ENCODE assay signal across 9 cellular contexts in genomic region chr7:43904533-43905208, GRCh38. TPM values are rescaled to one million over a fixed set of nuclear protein-coding genes. Genes with fewer than 3 reads are reported as not detected.
A peak's percentile ranks its signal among the peaks of the same experiment; 100 is the strongest.
DNase-seq lines count a peak whose midpoint lies in the region; ATAC-seq and TF ChIP-seq lines count a peak whose summit lies in the region.
"Had no signal": no experiment of that assay in that cellular context is flagged by ENCODE, and none has a peak within 500 bp of the region (broad histone marks: within the 10 kb centered on the region; RNA-seq: fewer than 3 reads in every experiment).

No MANE protein-coding gene starts in this region.

- no peak for DNase-seq in T-helper 2 cell treated with Interferon-gamma antibody and Interleukin-4, amounts not matched to agents 5 μg/mL and 100 μg/mL, for 36 hours (ENCODE audit: low spot score)
- DNase-seq in T-helper 2 cell (no peak), hepatocyte (ENCODE audit: low spot score) (no peak), stomach (no peak), GM10266 (ENCODE audit: extremely low spot score) (no peak), pons (ENCODE audit: low spot score) (no peak), OCI-M1 (lab: John Stamatoyannopoulos, UW) (no peak)
- no peak for DNase-seq in activated CD8-positive, alpha-beta T cell treated with anti-CD3 and anti-CD28 coated beads for 36 hours
- DNase-seq: activated CD8-positive, alpha-beta memory T cell treated with anti-CD3 and anti-CD28 coated beads, Interleukin-2, amount 50 U/mL, for 48 hours had no signal

- peak; percentile 31 for ATAC-seq in activated CD8-positive, alpha-beta T cell treated with anti-CD3 and anti-CD28 coated beads for 36 hours

- no peak overlapping the region for H3K27ac Mint-ChIP-seq in T-helper 2 cell treated with Interferon-gamma antibody and Interleukin-4, amounts not matched to agents 5 μg/mL and 100 μg/mL, for 36 hours
- peak overlapping the region; percentile 22 for H3K27ac Mint-ChIP-seq in activated CD8-positive, alpha-beta T cell treated with anti-CD3 and anti-CD28 coated beads for 36 hours

- H3K9me3 Mint-ChIP-seq in T-helper 2 cell treated with Interferon-gamma antibody and Interleukin-4, amounts not matched to agents 5 μg/mL and 100 μg/mL, for 36 hours: no peaks in the 10 kb centered on the region
- H3K9me3 Mint-ChIP-seq in activated CD8-positive, alpha-beta T cell treated with anti-CD3 and anti-CD28 coated beads for 36 hours: no peaks in the 10 kb centered on the region

- H3K9me3 ChIP-seq in hepatocyte (ENCODE audit: low read depth): no peaks in the 10 kb centered on the region
- H3K9me3 ChIP-seq in stomach: no peaks in the 10 kb centered on the region

- peak overlapping the region; percentile 95 for H3K4me3 Mint-ChIP-seq in T-helper 2 cell treated with Interferon-gamma antibody and Interleukin-4, amounts not matched to agents 5 μg/mL and 100 μg/mL, for 36 hours
- H3K4me3 Mint-ChIP-seq in activated CD8-positive, alpha-beta T cell treated with anti-CD3 and anti-CD28 coated beads for 36 hours: peak overlapping the region; percentile 90

- peak overlapping the region; percentile 80 for H3K4me2 ChIP-seq in hepatocyte

- H2AFZ ChIP-seq in hepatocyte: no peak overlapping the region

- H3K27me3 Mint-ChIP-seq in T-helper 2 cell treated with Interferon-gamma antibody and Interleukin-4, amounts not matched to agents 5 μg/mL and 100 μg/mL, for 36 hours (ENCODE audit: low read depth): no peaks in the 10 kb centered on the region
- no peaks in the 10 kb centered on the region for H3K27me3 Mint-ChIP-seq in activated CD8-positive, alpha-beta T cell treated with anti-CD3 and anti-CD28 coated beads for 36 hours

- peaks cover 22% of the 10 kb centered on the region for H3K4me1 Mint-ChIP-seq in T-helper 2 cell treated with Interferon-gamma antibody and Interleukin-4, amounts not matched to agents 5 μg/mL and 100 μg/mL, for 36 hours (ENCODE audit: low read depth)
- H3K4me1 Mint-ChIP-seq in activated CD8-positive, alpha-beta T cell treated with anti-CD3 and anti-CD28 coated beads for 36 hours (ENCODE audit: low read depth): peaks cover 35% of the 10 kb centered on the region

- no peak for TF ChIP-seq POLR2A in stomach (IDR thresholded peaks at IDR 0.05)

- intact Hi-C loops in activated CD8-positive, alpha-beta T cell treated with anti-CD3 and anti-CD28 coated beads for 36 hours (cut with micrococcal nuclease): no loop called here
- intact Hi-C loops in stomach (cut with DNase I; ENCODE audit: low total_unique reads): no loop called here

- no peak for TF ChIP-seq EP300 in stomach (IDR thresholded peaks at IDR 0.05)

- 91% methylated on average over 5 of the region's 5 CpGs for WGBS in hepatocyte (ENCODE audit: low lambda C conversion rate, missing lambda C conversion rate)
- WGBS in stomach, 5 donors: 92 to 96% (median 93%) methylated on average over 5 of the region's 5 CpGs

- H3K36me3 ChIP-seq in hepatocyte (replicated peaks; ENCODE audit: insufficient read depth, low read depth) (no peaks in the 10 kb centered on the region), stomach (peaks cover 0 to 3% (median 0%) of the 10 kb centered on the region in 4 donors)

- peaks cover 7% of the 10 kb centered on the region for H3K36me3 Mint-ChIP-seq in T-helper 2 cell treated with Interferon-gamma antibody and Interleukin-4, amounts not matched to agents 5 μg/mL and 100 μg/mL, for 36 hours (ENCODE audit: low read depth)
- peaks cover 1% of the 10 kb centered on the region for H3K36me3 Mint-ChIP-seq in activated CD8-positive, alpha-beta T cell treated with anti-CD3 and anti-CD28 coated beads for 36 hours (ENCODE audit: low read depth)

- no peak for TF ChIP-seq CTCF in activated CD8-positive, alpha-beta T cell treated with anti-CD3 and anti-CD28 coated beads for 36 hours (IDR thresholded peaks at IDR 0.05)
- TF ChIP-seq CTCF in hepatocyte (IDR thresholded peaks at IDR 0.05; ENCODE audit: poor library complexity): no peak
- TF ChIP-seq CTCF in stomach (IDR thresholded peaks at IDR 0.05): no peak
- TF ChIP-seq CTCF in GM10266 (IDR thresholded peaks at IDR 0.05; ENCODE audit: control insufficient read depth, insufficient read depth, low read depth, missing control alignments): no peak

- H3K4me1 ChIP-seq in hepatocyte (ENCODE audit: insufficient read depth) (peaks cover 8% of the 10 kb centered on the region), stomach (peaks cover 23 to 52% (median 39%) of the 10 kb centered on the region in 4 donors)

- POLR2A ChIA-PET in activated CD8-positive, alpha-beta T cell treated with anti-CD3 and anti-CD28 coated beads for 36 hours (lab: Charles Lee): interaction anchor here (0.6 to 1.6 kb wide), 4 partner anchors 11 to 35 kb away, joined by 3 to 8 read pairs (median 4); partner anchors contain the start of gene MRPS24

- H3K27ac ChIP-seq in hepatocyte (peak overlapping the region; percentile 97), stomach (peak overlapping the region in 4 of 5 donors; percentile 83 to 94 (median 90))

- H3K79me2 ChIP-seq in hepatocyte: peaks cover 66% of the 10 kb centered on the region

- no peaks in the 10 kb centered on the region for H3K9me2 ChIP-seq in hepatocyte (replicated peaks; ENCODE audit: insufficient read depth)

- H3K4me3 ChIP-seq in hepatocyte (no peak overlapping the region), stomach (peak overlapping the region in 3 of 4 donors; percentile 66 to 71 (median 69))

- CTCF ChIA-PET in activated CD8-positive, alpha-beta T cell treated with anti-CD3 and anti-CD28 coated beads for 36 hours (lab: Charles Lee): interaction anchor here (1.0 to 1.3 kb wide), 3 partner anchors 20 to 322 kb away, joined by 3 to 4 read pairs (median 4); partner anchors contain the start of gene STK17A

- no peaks in the 10 kb centered on the region for H3K27me3 ChIP-seq in hepatocyte
- H3K27me3 ChIP-seq in stomach: no peaks in the 10 kb centered on the region

- H4K20me1 ChIP-seq in hepatocyte (ENCODE audit: insufficient read depth, poor library complexity, severe bottlenecking): peaks cover 35% of the 10 kb centered on the region

RNA-seq across cellular contexts. Expression of gene URGCP, which starts 1.7 kb away (rescaled TPM):
- 10 to 100 TPM; 18.8 to 19.4 TPM for total RNA-seq in activated CD8-positive, alpha-beta T cell treated with anti-CD3 and anti-CD28 coated beads for 36 hours
- 24.9 and 28.7 TPM in 2 replicates for total RNA-seq in hepatocyte
- 21.7 and 31.9 TPM in 2 replicates for polyA plus RNA-seq in hepatocyte
- total RNA-seq in stomach: 10 to 100 TPM; 20.1 to 47.3 (median 29.2) TPM
- polyA plus RNA-seq in stomach: 10 to 100 TPM; 10.8 to 14.9 (median 11.6) TPM

RNA-seq across cellular contexts. Expression of gene UBE2D4, which starts 21.6 kb away (rescaled TPM):
- total RNA-seq in activated CD8-positive, alpha-beta T cell treated with anti-CD3 and anti-CD28 coated beads for 36 hours: 10 to 100 TPM in 1 of 2 experiments, 1 to 10 TPM in 1; 8.8 to 10.2 TPM
- 12.0 and 16.7 TPM in 2 replicates for total RNA-seq in hepatocyte
- 11.7 and 22.7 TPM in 2 replicates for polyA plus RNA-seq in hepatocyte
- 10 to 100 TPM in 1 of 5 donors, 1 to 10 TPM in 2, under 1 TPM in 1, not detected in 1; 0.58 to 51.8 (median 6.0) TPM for total RNA-seq in stomach
- polyA plus RNA-seq in stomach: 10 to 100 TPM; 10.9 to 12.5 (median 12.1) TPM

RNA-seq across cellular contexts. Expression of gene MRPS24, which starts 35.4 kb away (rescaled TPM):
- 100 to 1,000 TPM; 127 to 130 TPM for total RNA-seq in activated CD8-positive, alpha-beta T cell treated with anti-CD3 and anti-CD28 coated beads for 36 hours
- total RNA-seq in hepatocyte: 72.4 and 93.2 TPM in 2 replicates
- 138 and 150 TPM in 2 replicates for polyA plus RNA-seq in hepatocyte
- 100 to 1,000 TPM in 2 of 5 donors, 10 to 100 TPM in 2, not detected in 1; 17.1 to 200 (median 126) TPM for total RNA-seq in stomach
- 100 to 1,000 TPM; 159 to 191 (median 167) TPM for polyA plus RNA-seq in stomach
